8 cellular contexts compared by ENCODE assay signal in genomic region chr19:14080887-14081796, GRCh38. TPM values are rescaled to one million over a fixed set of nuclear protein-coding genes. Genes with fewer than 3 reads are reported as not detected.
DNase-seq lines count a peak whose midpoint lies in the region; ATAC-seq and TF ChIP-seq lines count a peak whose summit lies in the region.

No MANE protein-coding gene starts in this region.

- H3K9me3 Mint-ChIP-seq in CD4-positive, CD25-positive, alpha-beta regulatory T cell, result no peaks in the 10 kb centered on the region

- no peaks in the 10 kb centered on the region for H3K9me3 ChIP-seq in CD4-positive, CD25-positive, alpha-beta regulatory T cell (ENCODE audit: control insufficient read depth in 2 of 2, low read length in 2 of 2)
- H3K9me3 ChIP-seq in liver (ENCODE audit: control insufficient read depth in 4 of 4, low read length in 3 of 4), result no peaks in the 10 kb centered on the region

- intact Hi-C loops in dorsolateral prefrontal cortex (cut with DNase I), result loop anchor here (5.0 kb wide), 1 partner anchor 36 kb away; the partner anchor contains the start of gene PRKACA (in 2 of the 2)

- no peaks in the 10 kb centered on the region for H3K36me3 Mint-ChIP-seq in CD4-positive, CD25-positive, alpha-beta regulatory T cell

- under 1% methylated on average over 50 of the region's 50 CpGs for WGBS in liver

- peak; percentile 94 to 95 for ATAC-seq in CD4-positive, CD25-positive, alpha-beta regulatory T cell (ENCODE audit: low read depth in 2 of 2)
- ATAC-seq in GM19438 (IDR thresholded peaks at IDR 0.05; ENCODE audit: low read depth, unreplicated experiment) (peak; percentile 65), HG03571 (IDR thresholded peaks at IDR 0.05; ENCODE audit: unreplicated experiment) (peak; percentile 74)

- TF ChIP-seq RAD21 in liver (IDR thresholded peaks at IDR 0.05), result peak; percentile 20 to 22

- peak overlapping the region; percentile 77 for H3K4me3 ChIP-seq in CD4-positive, CD25-positive, alpha-beta regulatory T cell (ENCODE audit: low read depth, low read length)
- H3K4me3 ChIP-seq in dorsolateral prefrontal cortex (peak overlapping the region; percentile 58 to 99 (median 85)), liver (ENCODE audit: low read depth in 1 of 3, low read length in 3 of 3) (peak overlapping the region; percentile 84 to 93 (median 91))

- peak overlapping the region; percentile 89 to 95 (median 94) for H3K4me3 Mint-ChIP-seq in CD4-positive, CD25-positive, alpha-beta regulatory T cell

- H3K27me3 ChIP-seq in CD4-positive, CD25-positive, alpha-beta regulatory T cell (ENCODE audit: control insufficient read depth, insufficient read depth, low read length), result no peaks in the 10 kb centered on the region
- H3K27me3 ChIP-seq in dorsolateral prefrontal cortex, result no peaks in the 10 kb centered on the region
- H3K27me3 ChIP-seq in liver (ENCODE audit: control insufficient read depth in 4 of 4, insufficient read depth in 4 of 4, low read length in 3 of 4), result no peaks in the 10 kb centered on the region

- TF ChIP-seq CTCF in dorsolateral prefrontal cortex (IDR thresholded peaks at IDR 0.05 in 54 of 56, conservative IDR thresholded peaks at IDR 0.05 in 2 of 56; ENCODE audit: low read depth in 1 of 56, partially characterized antibody in 56 of 56), result peak in 45 of 56 donors; percentile 7 to 66 (median 28)
- TF ChIP-seq CTCF in liver (IDR thresholded peaks at IDR 0.05; ENCODE audit: low read depth, low read length, missing input control), result no peak

- peak; percentile 98 to 100 (median 100) for DNase-seq in CD4-positive, CD25-positive, alpha-beta regulatory T cell
- DNase-seq in NCI-H774 (lab: John Stamatoyannopoulos, UW) (peak; percentile 98), dorsolateral prefrontal cortex (peak; percentile 97 to 99 (median 98))
- peak; percentile 99 for DNase-seq in activated CD4-positive, alpha-beta T cell treated with anti-CD3 and anti-CD28 coated beads, Interleukin-2, amount 50 U/mL, for 48 hours
- peak; percentile 98 for DNase-seq in stimulated activated CD4-positive, alpha-beta T cell treated with anti-CD3 and anti-CD28 coated beads, Interleukin-4, amount 100 ng/mL, for 1 hour

- peaks cover 4% of the 10 kb centered on the region for H3K27me3 Mint-ChIP-seq in CD4-positive, CD25-positive, alpha-beta regulatory T cell

- peak overlapping the region; percentile 83 for H3K27ac ChIP-seq in CD4-positive, CD25-positive, alpha-beta regulatory T cell (ENCODE audit: insufficient read depth, low read length, poor library complexity, severe bottlenecking)
- H3K27ac ChIP-seq in dorsolateral prefrontal cortex (peak overlapping the region; percentile 25 to 96 (median 87)), liver (ENCODE audit: low read depth in 1 of 2, low read length in 2 of 2) (peak overlapping the region; percentile 92 to 94)

- peak overlapping the region; percentile 91 to 95 for H3K9ac ChIP-seq in liver (ENCODE audit: low read depth in 1 of 2, low read length in 2 of 2)

- H3K27ac Mint-ChIP-seq in CD4-positive, CD25-positive, alpha-beta regulatory T cell, result peak overlapping the region; percentile 91 to 95 (median 93)

- H3K36me3 ChIP-seq in CD4-positive, CD25-positive, alpha-beta regulatory T cell (ENCODE audit: control insufficient read depth, insufficient read depth, low read length), result no peaks in the 10 kb centered on the region
- peaks cover 0 to 3% (median 0%) of the 10 kb centered on the region in 4 donors for H3K36me3 ChIP-seq in liver (ENCODE audit: control insufficient read depth in 4 of 4, insufficient read depth in 3 of 4, low read depth in 1 of 4, low read length in 3 of 4)

- peaks cover 19% of the 10 kb centered on the region for H3K4me1 ChIP-seq in CD4-positive, CD25-positive, alpha-beta regulatory T cell (ENCODE audit: control insufficient read depth, insufficient read depth, low read length, poor library complexity, severe bottlenecking)
- H3K4me1 ChIP-seq in liver (ENCODE audit: control insufficient read depth in 4 of 4, insufficient read depth in 4 of 4, low read length in 3 of 4), result peaks cover 8 to 28% (median 17%) of the 10 kb centered on the region in 4 donors

- peaks cover 4 to 27% (median 11%) of the 10 kb centered on the region in 4 donors for H3K4me1 Mint-ChIP-seq in CD4-positive, CD25-positive, alpha-beta regulatory T cell

TF ChIP-seq in liver, 16 proteins besides CTCF, POLR2A, EP300 and RAD21 (continues in another document):
- peak; percentile 58 to 76 for TF ChIP-seq HNF4A (conservative IDR thresholded peaks at IDR 0.05)
- TF ChIP-seq, protein P1, sequence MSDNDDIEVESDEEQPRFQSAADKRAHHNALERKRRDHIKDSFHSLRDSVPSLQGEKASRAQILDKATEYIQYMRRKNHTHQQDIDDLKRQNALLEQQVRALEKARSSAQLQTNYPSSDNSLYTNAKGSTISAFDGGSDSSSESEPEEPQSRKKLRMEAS (IDR thresholded peaks at IDR 0.05), result peak; percentile 62
- TF ChIP-seq FOXA1 (IDR thresholded peaks at IDR 0.05), result peak; percentile 17
- TF ChIP-seq, protein P2, sequence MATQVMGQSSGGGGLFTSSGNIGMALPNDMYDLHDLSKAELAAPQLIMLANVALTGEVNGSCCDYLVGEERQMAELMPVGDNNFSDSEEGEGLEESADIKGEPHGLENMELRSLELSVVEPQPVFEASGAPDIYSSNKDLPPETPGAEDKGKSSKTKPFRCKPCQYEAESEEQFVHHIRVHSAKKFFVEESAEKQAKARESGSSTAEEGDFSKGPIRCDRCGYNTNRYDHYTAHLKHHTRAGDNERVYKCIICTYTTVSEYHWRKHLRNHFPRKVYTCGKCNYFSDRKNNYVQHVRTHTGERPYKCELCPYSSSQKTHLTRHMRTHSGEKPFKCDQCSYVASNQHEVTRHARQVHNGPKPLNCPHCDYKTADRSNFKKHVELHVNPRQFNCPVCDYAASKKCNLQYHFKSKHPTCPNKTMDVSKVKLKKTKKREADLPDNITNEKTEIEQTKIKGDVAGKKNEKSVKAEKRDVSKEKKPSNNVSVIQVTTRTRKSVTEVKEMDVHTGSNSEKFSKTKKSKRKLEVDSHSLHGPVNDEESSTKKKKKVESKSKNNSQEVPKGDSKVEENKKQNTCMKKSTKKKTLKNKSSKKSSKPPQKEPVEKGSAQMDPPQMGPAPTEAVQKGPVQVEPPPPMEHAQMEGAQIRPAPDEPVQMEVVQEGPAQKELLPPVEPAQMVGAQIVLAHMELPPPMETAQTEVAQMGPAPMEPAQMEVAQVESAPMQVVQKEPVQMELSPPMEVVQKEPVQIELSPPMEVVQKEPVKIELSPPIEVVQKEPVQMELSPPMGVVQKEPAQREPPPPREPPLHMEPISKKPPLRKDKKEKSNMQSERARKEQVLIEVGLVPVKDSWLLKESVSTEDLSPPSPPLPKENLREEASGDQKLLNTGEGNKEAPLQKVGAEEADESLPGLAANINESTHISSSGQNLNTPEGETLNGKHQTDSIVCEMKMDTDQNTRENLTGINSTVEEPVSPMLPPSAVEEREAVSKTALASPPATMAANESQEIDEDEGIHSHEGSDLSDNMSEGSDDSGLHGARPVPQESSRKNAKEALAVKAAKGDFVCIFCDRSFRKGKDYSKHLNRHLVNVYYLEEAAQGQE (IDR thresholded peaks at IDR 0.05), result peak; percentile 80
- peak; percentile 38 for TF ChIP-seq HNF4G (IDR thresholded peaks at IDR 0.05)
- TF ChIP-seq NR2F2 (IDR thresholded peaks at IDR 0.05), result peak; percentile 79
- peak; percentile 83 for TF ChIP-seq YY1 (IDR thresholded peaks at IDR 0.05)
- TF ChIP-seq TAF1 (conservative IDR thresholded peaks at IDR 0.05), result peak; percentile 77
- peak; percentile 47 to 67 for TF ChIP-seq JUND (IDR thresholded peaks at IDR 0.05)
- TF ChIP-seq RXRA (IDR thresholded peaks at IDR 0.05), result peak; percentile 53 to 78
- TF ChIP-seq, protein P3, sequence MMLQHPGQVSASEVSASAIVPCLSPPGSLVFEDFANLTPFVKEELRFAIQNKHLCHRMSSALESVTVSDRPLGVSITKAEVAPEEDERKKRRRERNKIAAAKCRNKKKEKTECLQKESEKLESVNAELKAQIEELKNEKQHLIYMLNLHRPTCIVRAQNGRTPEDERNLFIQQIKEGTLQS (IDR thresholded peaks at IDR 0.05), result peak; percentile 58
- TF ChIP-seq GABPA (IDR thresholded peaks at IDR 0.05 in 1 of 2, conservative IDR thresholded peaks at IDR 0.05 in 1 of 2), result peak; percentile 98
- no peak for TF ChIP-seq FOXA2 (IDR thresholded peaks at IDR 0.05)
- TF ChIP-seq SP1 (IDR thresholded peaks at IDR 0.05), result peak; percentile 89
- TF ChIP-seq EGR1 (IDR thresholded peaks at IDR 0.05; ENCODE audit: low read depth in 2 of 2), result peak; percentile 80 to 89

RNA-seq across cellular contexts. Expression of gene C19orf67, which starts 4.4 kb away (rescaled TPM):
- total RNA-seq in CD4-positive, CD25-positive, alpha-beta regulatory T cell, result not detected
- polyA plus RNA-seq in CD4-positive, CD25-positive, alpha-beta regulatory T cell, result not detected
- total RNA-seq in dorsolateral prefrontal cortex (not detected), liver (under 1 TPM in 1 of 2 donors, not detected in 1; 0.25 TPM)
- polyA plus RNA-seq in liver, result not detected

RNA-seq across cellular contexts. Expression of gene MISP3, which starts 8.6 kb away (rescaled TPM):
- 0.91 TPM for total RNA-seq in CD4-positive, CD25-positive, alpha-beta regulatory T cell
- polyA plus RNA-seq in CD4-positive, CD25-positive, alpha-beta regulatory T cell, result under 1 TPM in 3 of 4 donors, not detected in 1; 0.22 to 0.64 (median 0.44) TPM
- total RNA-seq in dorsolateral prefrontal cortex (10 to 100 TPM in 103 of 120 experiments, 1 to 10 TPM in 17; 7.2 to 23.3 (median 13.0) TPM), liver (1 to 10 TPM in 1 of 2 donors, under 1 TPM in 1; 0.28 to 3.8 TPM)
- polyA plus RNA-seq in liver, result 1 to 10 TPM; 1.8 to 3.9 TPM

RNA-seq across cellular contexts. Expression of gene SAMD1, which starts 9.4 kb away (rescaled TPM):
- 24.1 TPM for total RNA-seq in CD4-positive, CD25-positive, alpha-beta regulatory T cell
- 1 to 10 TPM in 2 of 4 donors, under 1 TPM in 2; 0.80 to 1.4 (median 1.0) TPM for polyA plus RNA-seq in CD4-positive, CD25-positive, alpha-beta regulatory T cell
- total RNA-seq in dorsolateral prefrontal cortex (100 to 1,000 TPM in 1 of 120 experiments, 10 to 100 TPM in 119; 30.2 to 108 (median 43.1) TPM), liver (10 to 100 TPM in 1 of 2 donors, 1 to 10 TPM in 1; 6.4 to 33.0 TPM)
- 10 to 100 TPM in 1 of 2 donors, 1 to 10 TPM in 1; 2.1 to 11.7 TPM for polyA plus RNA-seq in liver

RNA-seq across cellular contexts. Expression of gene PALM3, which starts 19.3 kb away (rescaled TPM):
- not detected for total RNA-seq in CD4-positive, CD25-positive, alpha-beta regulatory T cell
- polyA plus RNA-seq in CD4-positive, CD25-positive, alpha-beta regulatory T cell, result not detected
- total RNA-seq in dorsolateral prefrontal cortex (1 to 10 TPM in 119 of 120 experiments, under 1 TPM in 1; 0.63 to 8.5 (median 4.1) TPM), liver (1 to 10 TPM; 1.4 to 6.6 TPM)
- polyA plus RNA-seq in liver, result 10 to 100 TPM in 1 of 2 donors, 1 to 10 TPM in 1; 5.3 to 17.9 TPM

RNA-seq across cellular contexts. Expression of gene PRKACA, which starts 36.4 kb away (rescaled TPM):
- 40.2 TPM for total RNA-seq in CD4-positive, CD25-positive, alpha-beta regulatory T cell
- 1 to 10 TPM in 2 of 4 donors, under 1 TPM in 2; 0.47 to 1.8 (median 1.00) TPM for polyA plus RNA-seq in CD4-positive, CD25-positive, alpha-beta regulatory T cell
- total RNA-seq in dorsolateral prefrontal cortex (100 to 1,000 TPM in 118 of 120 experiments, 10 to 100 TPM in 2; 87.9 to 222 (median 163) TPM), liver (10 to 100 TPM; 28.5 to 51.9 TPM)
- polyA plus RNA-seq in liver, result 10 to 100 TPM; 15.5 to 72.4 TPM

Comparison
In these comparisons a context has a peak if more than half of its experiments do, and no peak if none do; other contexts are left out.
1. Peak in every context shown above with its lines: DNase-seq, ATAC-seq, H3K4me3 ChIP-seq and H3K27ac ChIP-seq.